Comparison of ENCODE assay signal across 18 cellular contexts in genomic region chr7:33650828-33651227, GRCh38.
"Had no signal": no experiment of that assay in that cellular context is flagged by ENCODE, and none has a peak within 500 bp of the region (broad histone marks: within the 10 kb centered on the region; RNA-seq: fewer than 3 reads in every experiment).

No MANE protein-coding gene starts in this region.

- H3K27me3 ChIP-seq: esophagus squamous epithelium, heart right ventricle, spleen, upper lobe of right lung had no signal

- H3K36me3 ChIP-seq: esophagus squamous epithelium, thoracic aorta, upper lobe of right lung had no signal

- DNase-seq: activated CD4-positive, alpha-beta T cell treated with anti-CD3 and anti-CD28 coated beads, Interleukin-2, amount 10 ng/mL, durations not matched to agents 24 days and 14 days; activated CD8-positive, alpha-beta memory T cell treated with anti-CD3 and anti-CD28 coated beads, Interleukin-2, amount 50 U/mL, for 4 hours; activated CD8-positive, alpha-beta T cell treated with anti-CD3 and anti-CD28 coated beads for 36 hours; activated effector memory CD4-positive, alpha-beta T cell treated with anti-CD3 and anti-CD28 coated beads, Interleukin-2, amount 50 U/mL, for 16 hours; activated naive CD4-positive, alpha-beta T cell treated with anti-CD3 and anti-CD28 coated beads, Interleukin-2, amount 50 U/mL, for 16 hours; activated T-cell treated with anti-CD3 and anti-CD28 coated beads, Interleukin-2, amount 50 U/mL, for 72 hours; effector CD8-positive, alpha-beta T cell; esophagus squamous epithelium; heart right ventricle; left ventricle myocardium inferior; occipital lobe; posterior cingulate gyrus; spleen; stimulated activated CD4-positive, alpha-beta T cell treated with anti-CD3 and anti-CD28 coated beads, Interleukin-4, amount 100 ng/mL, for 4 hours; T-helper 9 cell; upper lobe of right lung had no signal

- ATAC-seq: activated CD8-positive, alpha-beta T cell treated with anti-CD3 and anti-CD28 coated beads for 36 hours; activated T-cell treated with anti-CD3 and anti-CD28 coated beads, Interleukin-2, amount 50 U/mL, for 72 hours; heart right ventricle; stimulated activated memory B cell treated with anti-CD40 and anti-IgM and Interleukin-4, amounts not matched to agents 10 μg/mL and 1 μg/mL and 100 μg/mL, for 72 hours; upper lobe of right lung had no signal

- H3K9me3 ChIP-seq: esophagus squamous epithelium, left ventricle myocardium inferior, spleen, thoracic aorta, upper lobe of right lung had no signal

- H3K4me1 ChIP-seq: esophagus squamous epithelium, heart right ventricle, left ventricle myocardium inferior, spleen, upper lobe of right lung had no signal

- H3K4me3 ChIP-seq: esophagus squamous epithelium, heart right ventricle, left ventricle myocardium inferior, spleen, thoracic aorta, upper lobe of right lung had no signal
